Comparison of ENCODE assay signal across 1 cellular context in genomic region chr21:14491269-14491681, GRCh38.
TF ChIP-seq lines count a peak whose summit lies in the region.

No MANE protein-coding gene starts in this region.

TF ChIP-seq in K562, 482 proteins besides CTCF, POLR2A, EP300 and RAD21 (continued from another document):
- TF ChIP-seq IRF9 (tag; IDR thresholded peaks at IDR 0.05) (no peak), SFPQ (IDR thresholded peaks at IDR 0.05; ENCODE audit: low read depth, low read length) (no peak), MTA2 (IDR thresholded peaks at IDR 0.05; ENCODE audit: low read depth) (peak; percentile 28; the same call in 1 of the 2 replicates), PATZ1 (CRISPR knock-in tag; IDR thresholded peaks at IDR 0.05; ENCODE audit: borderline replicate concordance) (no peak), SMAD2 (IDR thresholded peaks at IDR 0.05; ENCODE audit: low read depth, low read length) (no peak), ZNF445 (CRISPR knock-in tag; IDR thresholded peaks at IDR 0.05; ENCODE audit: low read depth) (no peak)
TF ChIP-seq in K562: peak in this region for 33.
